2 cellular contexts compared by ENCODE assay signal in the genomic region with DNA sequence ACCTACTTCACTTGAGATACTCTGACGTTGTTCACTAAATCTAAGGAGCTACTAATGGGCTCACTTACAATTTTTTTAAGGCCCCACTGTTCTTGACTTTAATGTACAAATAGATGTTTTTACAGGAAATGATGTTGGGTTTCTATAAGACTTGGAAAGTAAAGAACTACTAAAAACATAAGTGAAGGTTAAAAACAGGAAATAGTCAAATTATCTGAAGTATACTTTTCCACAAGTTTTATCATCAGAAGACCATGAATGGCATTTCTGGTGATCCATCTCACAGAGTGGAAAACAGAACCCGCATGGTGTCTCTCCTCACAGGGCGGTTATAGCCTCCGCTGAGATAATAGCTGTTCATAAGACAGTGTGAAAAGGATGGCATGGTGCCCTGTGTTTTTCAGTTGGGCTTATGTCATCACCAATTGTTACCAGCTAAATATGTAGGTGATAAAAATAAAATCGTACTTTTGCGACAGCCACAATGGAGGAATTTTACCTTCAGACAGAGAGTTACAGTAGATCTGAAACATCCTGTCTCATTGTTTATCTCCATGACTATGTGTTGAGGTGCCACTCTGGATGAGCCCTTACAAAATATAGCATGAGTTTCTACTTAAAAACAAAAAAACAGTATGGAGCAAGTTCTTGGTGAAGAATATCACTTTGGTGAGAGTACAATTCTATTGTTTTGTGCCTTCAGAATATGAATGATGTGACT.
TF ChIP-seq lines count a peak whose summit lies in the region.

No MANE protein-coding gene starts in this region.

TF ChIP-seq in H1, 55 proteins besides CTCF, POLR2A, EP300 and RAD21:
- TF ChIP-seq SIX5 (IDR thresholded peaks at IDR 0.05; ENCODE audit: low read depth, low read length) (no peak), SRF (IDR thresholded peaks at IDR 0.05; ENCODE audit: low read depth, low read length) (no peak), CHD1 (IDR thresholded peaks at IDR 0.05; ENCODE audit: low read depth, low read length) (no peak), SP4 (IDR thresholded peaks at IDR 0.05; ENCODE audit: low read length) (no peak), ATF3 (IDR thresholded peaks at IDR 0.05; ENCODE audit: insufficient read depth, low read depth, low read length) (no peak), ATF2 (IDR thresholded peaks at IDR 0.05; ENCODE audit: low read length) (no peak), KDM5A (IDR thresholded peaks at IDR 0.05; ENCODE audit: low read length) (no peak), RXRA (IDR thresholded peaks at IDR 0.05; ENCODE audit: insufficient read depth, low read depth, low read length) (no peak), YY1 (IDR thresholded peaks at IDR 0.05; ENCODE audit: low read depth, low read length) (no peak), HDAC2 (IDR thresholded peaks at IDR 0.05; ENCODE audit: borderline replicate concordance in 1 of 2, low read depth in 2 of 2, low read length in 2 of 2) (no peak), EGR1 (IDR thresholded peaks at IDR 0.05; ENCODE audit: borderline replicate concordance, low read depth, low read length) (no peak), SP1 (IDR thresholded peaks at IDR 0.05; ENCODE audit: low read depth, low read length) (no peak), KDM1A (IDR thresholded peaks at IDR 0.05; ENCODE audit: borderline replicate concordance, low read length) (no peak), CREB1 (IDR thresholded peaks at IDR 0.05) (no peak), TEAD4 (IDR thresholded peaks at IDR 0.05; ENCODE audit: low read depth, low read length) (no peak), SIRT6 (IDR thresholded peaks at IDR 0.05; ENCODE audit: low read length) (no peak), CBX5 (IDR thresholded peaks at IDR 0.05; ENCODE audit: low read depth, low read length) (no peak), TCF12 (IDR thresholded peaks at IDR 0.05; ENCODE audit: low read depth, low read length) (no peak), CTBP2 (IDR thresholded peaks at IDR 0.05; ENCODE audit: borderline replicate concordance, insufficient read depth, insufficient read length, low read length) (no peak)

TF ChIP-seq in GM12891, 5 proteins besides CTCF, POLR2A, EP300 and RAD21:
- TF ChIP-seq SPI1 (IDR thresholded peaks at IDR 0.05; ENCODE audit: low read depth, low read length) (no peak), POU2F2 (IDR thresholded peaks at IDR 0.05; ENCODE audit: low read depth, low read length) (no peak), TAF1 (IDR thresholded peaks at IDR 0.05; ENCODE audit: low read depth, low read length) (no peak), PAX5 (IDR thresholded peaks at IDR 0.05; ENCODE audit: insufficient read depth, low read length, severe bottlenecking) (no peak), POLR2AphosphoS5 (IDR thresholded peaks at IDR 0.05; ENCODE audit: low read depth, low read length) (no peak)
